9 cellular contexts compared by ENCODE assay signal in genomic region chr16:11674818-11675560, GRCh38. TPM values are rescaled to one million over a fixed set of nuclear protein-coding genes. Genes with fewer than 3 reads are reported as not detected.
A peak's percentile ranks its signal among the peaks of the same experiment; 100 is the strongest.
DNase-seq lines count a peak whose midpoint lies in the region; ATAC-seq and TF ChIP-seq lines count a peak whose summit lies in the region.
"Had no signal": no experiment of that assay in that cellular context is flagged by ENCODE, and none has a peak within 500 bp of the region (broad histone marks: within the 10 kb centered on the region; RNA-seq: fewer than 3 reads in every experiment).

No MANE protein-coding gene starts in this region.

- no peak overlapping the region for H3K4me3 ChIP-seq in tibial artery

- H3K4me1 ChIP-seq in tibial artery, result peaks cover 0 to 75% (median 64%) of the 10 kb centered on the region in 4 donors

- no peaks in the 10 kb centered on the region for H3K9me3 ChIP-seq in tibial artery

- DNase-seq in activated naive CD4-positive, alpha-beta T cell treated with anti-CD3 and anti-CD28 coated beads, Interleukin-2, amount 10 ng/mL, durations not matched to agents 7 days and 5 days, result no peak
- DNase-seq in activated naive CD4-positive, alpha-beta T cell (lab: John Stamatoyannopoulos, UW), result no peak
- DNase-seq in activated naive CD8-positive, alpha-beta T cell treated with anti-CD3 and anti-CD28 coated beads for 36 hours, result no peak
- DNase-seq in kidney tubule cell (ENCODE audit: low spot score), result peak; percentile 65
- peak in 1 of 2 donors; percentile 69 for DNase-seq in tibial artery
- DNase-seq in GM13976 (ENCODE audit: low spot score), result no peak
- no peak for DNase-seq in activated CD4-positive, CD25-positive, alpha-beta regulatory T cell (lab: John Stamatoyannopoulos, UW)
- DNase-seq: NCI-H524 treated with DMSO at 0.1 percent for 48 hours had no signal

- in situ Hi-C loops in GM13976 (cut with MboI; ENCODE audit: low sequenced_read_pairs, unreplicated experiment), result no loop called here

- H3K36me3 Mint-ChIP-seq in activated naive CD4-positive, alpha-beta T cell treated with anti-CD3 and anti-CD28 coated beads, Interleukin-2, amount 10 ng/mL, durations not matched to agents 7 days and 5 days, result peaks cover 46% of the 10 kb centered on the region
- peaks cover 3% of the 10 kb centered on the region for H3K36me3 Mint-ChIP-seq in activated naive CD8-positive, alpha-beta T cell treated with anti-CD3 and anti-CD28 coated beads for 36 hours

- no peak for ATAC-seq in HG02981 (IDR thresholded peaks at IDR 0.05; ENCODE audit: unreplicated experiment)

- CTCF ChIA-PET in activated naive CD4-positive, alpha-beta T cell treated with anti-CD3 and anti-CD28 coated beads, Interleukin-2, amount 10 ng/mL, durations not matched to agents 7 days and 5 days (lab: Charles Lee), result interaction anchor here (0.7 to 0.8 kb wide), 2 partner anchors 130 to 143 kb away, joined by 5 to 6 read pairs; no protein-coding TSS in a partner anchor

- H3K4me1 Mint-ChIP-seq in activated naive CD4-positive, alpha-beta T cell treated with anti-CD3 and anti-CD28 coated beads, Interleukin-2, amount 10 ng/mL, durations not matched to agents 7 days and 5 days, result peaks cover 91% of the 10 kb centered on the region
- peaks cover 69% of the 10 kb centered on the region for H3K4me1 Mint-ChIP-seq in activated naive CD8-positive, alpha-beta T cell treated with anti-CD3 and anti-CD28 coated beads for 36 hours

- TF ChIP-seq CTCF in tibial artery (IDR thresholded peaks at IDR 0.05) (no peak), GM13976 (IDR thresholded peaks at IDR 0.05; ENCODE audit: borderline replicate concordance, control extremely low read depth, extremely low read depth, insufficient read depth, missing control alignments) (no peak)

- H3K27me3 ChIP-seq in tibial artery, result no peaks in the 10 kb centered on the region

- H3K9me3 Mint-ChIP-seq in activated naive CD4-positive, alpha-beta T cell treated with anti-CD3 and anti-CD28 coated beads, Interleukin-2, amount 10 ng/mL, durations not matched to agents 7 days and 5 days, result no peaks in the 10 kb centered on the region
- no peaks in the 10 kb centered on the region for H3K9me3 Mint-ChIP-seq in activated naive CD8-positive, alpha-beta T cell treated with anti-CD3 and anti-CD28 coated beads for 36 hours

- intact Hi-C loops in tibial artery (cut with DNase I; ENCODE audit: low total_unique reads), result no loop called here

- peak overlapping the region; percentile 60 for H3K27ac Mint-ChIP-seq in activated naive CD4-positive, alpha-beta T cell treated with anti-CD3 and anti-CD28 coated beads, Interleukin-2, amount 10 ng/mL, durations not matched to agents 7 days and 5 days
- H3K27ac Mint-ChIP-seq in activated naive CD8-positive, alpha-beta T cell treated with anti-CD3 and anti-CD28 coated beads for 36 hours, result peak overlapping the region; percentile 40

- H3K27ac ChIP-seq in tibial artery, result peak overlapping the region; percentile 59 to 62

- peaks cover 13 to 46% (median 42%) of the 10 kb centered on the region in 3 donors for H3K36me3 ChIP-seq in tibial artery

- H3K4me3 Mint-ChIP-seq in activated naive CD4-positive, alpha-beta T cell treated with anti-CD3 and anti-CD28 coated beads, Interleukin-2, amount 10 ng/mL, durations not matched to agents 7 days and 5 days, result no peak overlapping the region
- no peak overlapping the region for H3K4me3 Mint-ChIP-seq in activated naive CD8-positive, alpha-beta T cell treated with anti-CD3 and anti-CD28 coated beads for 36 hours

- H3K27me3 Mint-ChIP-seq in activated naive CD4-positive, alpha-beta T cell treated with anti-CD3 and anti-CD28 coated beads, Interleukin-2, amount 10 ng/mL, durations not matched to agents 7 days and 5 days, result no peaks in the 10 kb centered on the region
- H3K27me3 Mint-ChIP-seq in activated naive CD8-positive, alpha-beta T cell treated with anti-CD3 and anti-CD28 coated beads for 36 hours, result no peaks in the 10 kb centered on the region

RNA-seq across cellular contexts. Expression of gene SNN, which starts 6.7 kb away (rescaled TPM):
- 10 to 100 TPM; 10.3 to 11.2 TPM for total RNA-seq in activated naive CD8-positive, alpha-beta T cell treated with anti-CD3 and anti-CD28 coated beads for 36 hours
